ENCODE assay signal across 23 cellular contexts in genomic region chr12:27505124-27505523, GRCh38. TPM values are rescaled to one million over a fixed set of nuclear protein-coding genes. Genes with fewer than 3 reads are reported as not detected.
DNase-seq lines count a peak whose midpoint lies in the region; ATAC-seq and TF ChIP-seq lines count a peak whose summit lies in the region.
"Had no signal": no experiment of that assay in that cellular context is flagged by ENCODE, and none has a peak within 500 bp of the region (broad histone marks: within the 10 kb centered on the region; RNA-seq: fewer than 3 reads in every experiment).

No MANE protein-coding gene starts in this region.

- no peak for TF ChIP-seq CTCF in AG10803 (conservative IDR thresholded peaks at IDR 0.05; ENCODE audit: low read length)
- TF ChIP-seq CTCF in IMR-90 (conservative IDR thresholded peaks at IDR 0.05; ENCODE audit: low read depth, low read length) = no peak
- no peak for TF ChIP-seq CTCF in cardiac fibroblast (IDR thresholded peaks at IDR 0.05; ENCODE audit: low read depth, low read length)
- no peak for TF ChIP-seq CTCF in WERI-Rb-1 (IDR thresholded peaks at IDR 0.05; ENCODE audit: low read depth, low read length)

- peak overlapping the region; percentile 28; the same call in 1 of the 2 replicates for H3K23ac ChIP-seq in IMR-90 (ENCODE audit: low read depth, low read length)

- no peaks in the 10 kb centered on the region for H4K20me1 ChIP-seq in IMR-90 (ENCODE audit: insufficient read depth, low read length)

- 0 out of 2 replicates have a peak overlapping the region, but pooled peaks have one; percentile 21 for H2BK20ac ChIP-seq in IMR-90 (ENCODE audit: low read depth, low read length)

- CTCF ChIA-PET in IMR-90 (lab: Yijun Ruan, JAX) = no interaction called here

- H2AFZ ChIP-seq in IMR-90 (replicated peaks; ENCODE audit: low read length, poor library complexity) = peak overlapping the region; percentile 9
- H2AFZ ChIP-seq: hepatocyte, PC-9 had no signal

- POLR2A ChIA-PET in IMR-90 (lab: Charles Lee; ENCODE audit: unreplicated experiment) = interaction anchor here (1.3 kb wide), 1 partner anchor 18 kb away, joined by 7 read pairs; the partner anchor contains the start of gene PPFIBP1

- H2AK5ac ChIP-seq in IMR-90 (ENCODE audit: low read depth, low read length) = peak overlapping the region; percentile 44; the same call in 1 of the 2 replicates

- no peak overlapping the region for H2BK120ac ChIP-seq in IMR-90 (ENCODE audit: low read depth, low read length)

- intact Hi-C loops in IMR-90 (cut with micrococcal nuclease) = no loop called here

- WGBS in IMR-90 (ENCODE audit: extremely low coverage in 2 of 2, insufficient read length in 1 of 2), 2 experiments = no CpG with 5 or more reads among the region's 2 CpGs

- H3K79me1 ChIP-seq in IMR-90 (ENCODE audit: low read depth in 1 of 2, low read length in 2 of 2) = no peaks in the 10 kb centered on the region

- no peak overlapping the region; a peak in 1 of 4 replicates for H4K8ac ChIP-seq in IMR-90 (ENCODE audit: low read depth in 2 of 2, low read length in 2 of 2)

- H2AK9ac ChIP-seq in IMR-90 (replicated peaks; ENCODE audit: low read depth, low read length, poor library complexity) = peak overlapping the region; percentile 63

- TF ChIP-seq POLR2A in IMR-90 (IDR thresholded peaks at IDR 0.05; ENCODE audit: low read depth, low read length) = no peak

- BruUV-seq in IMR-90 (replicated peaks; lab: Mats Ljungman, UMichigan) = no TSS peak

- H3K36me3 ChIP-seq in IMR-90 (ENCODE audit: control insufficient read depth, insufficient read depth, low read length) = no peaks in the 10 kb centered on the region
- H3K36me3 ChIP-seq in WERI-Rb-1 = no peaks in the 10 kb centered on the region
- H3K36me3 ChIP-seq: breast epithelium, pancreas, sigmoid colon, tibial nerve had no signal

- H3K56ac ChIP-seq in IMR-90 (ENCODE audit: extremely low read depth, insufficient read depth, low read length) = no peak overlapping the region

- peaks cover 2% of the 10 kb centered on the region; the same call in 1 of the 2 replicates for H3K9me3 ChIP-seq in IMR-90 (ENCODE audit: control insufficient read depth, insufficient read depth, low read length)
- H3K9me3 ChIP-seq in WERI-Rb-1 (ENCODE audit: severe bottlenecking) = no peaks in the 10 kb centered on the region
- H3K9me3 ChIP-seq: breast epithelium, pancreas, sigmoid colon, tibial nerve had no signal

- no peak overlapping the region for H4K5ac ChIP-seq in IMR-90 (ENCODE audit: low read depth, low read length)

- H3K4me1 ChIP-seq in IMR-90 (ENCODE audit: control insufficient read depth, insufficient read depth, low read length) = peaks cover 6% of the 10 kb centered on the region
- H3K4me1 ChIP-seq: breast epithelium, pancreas, tibial nerve had no signal

- dilution Hi-C loops in IMR-90 (cut with HindIII; ENCODE audit: low sequenced_read_pairs, unreplicated experiment) = no loop called here

- peak; percentile 70 for ATAC-seq in IMR-90 (ENCODE audit: low read depth)
- no peak for ATAC-seq in HG02870 (IDR thresholded peaks at IDR 0.05; ENCODE audit: unreplicated experiment)
- ATAC-seq in HG02970 (IDR thresholded peaks at IDR 0.05; ENCODE audit: low FRiP score, unreplicated experiment) = no peak

- H3K4me3 ChIP-seq in AG10803 (ENCODE audit: low read length) = no peak overlapping the region
- no peak overlapping the region for H3K4me3 ChIP-seq in IMR-90 (ENCODE audit: insufficient read depth, low read depth, low read length)
- no peak overlapping the region for H3K4me3 ChIP-seq in cardiac fibroblast (replicated peaks in 1 of 2; ENCODE audit: low read depth in 2 of 2, low read length in 2 of 2)
- H3K4me3 ChIP-seq in WERI-Rb-1 (ENCODE audit: low read depth, low read length) = no peak overlapping the region
- H3K4me3 ChIP-seq: breast epithelium, hepatocyte, lung, pancreas, PC-9, sigmoid colon, tibial nerve had no signal

- H3K4me2 ChIP-seq in IMR-90 (ENCODE audit: low read depth, low read length) = peak overlapping the region; percentile 55; the same call in 1 of the 2 replicates
- H3K4me2 ChIP-seq: hepatocyte, PC-9 had no signal

- no peaks in the 10 kb centered on the region for H3K9me1 ChIP-seq in IMR-90 (ENCODE audit: insufficient read depth, low read length)

- H3K27me3 ChIP-seq in IMR-90 (ENCODE audit: control insufficient read depth, insufficient read depth, low read length) (no peaks in the 10 kb centered on the region), WERI-Rb-1 (ENCODE audit: insufficient read depth, low read depth, severe bottlenecking) (no peaks in the 10 kb centered on the region)
- H3K27me3 ChIP-seq: breast epithelium, hepatocyte, pancreas, sigmoid colon, tibial nerve had no signal

- peak overlapping the region; percentile 56 for H3K14ac ChIP-seq in IMR-90 (replicated peaks; ENCODE audit: low read depth, low read length)

- H2BK15ac ChIP-seq in IMR-90 (ENCODE audit: low read depth, low read length) = no peak overlapping the region

- no peak overlapping the region for H2BK5ac ChIP-seq in IMR-90 (ENCODE audit: low read depth, low read length, poor library complexity, severe bottlenecking)

- in situ Hi-C loops in IMR-90 (cut with MboI; ENCODE audit: low sequenced_read_pairs) = no loop called here

- no peak for TF ChIP-seq RAD21 in IMR-90 (IDR thresholded peaks at IDR 0.05; ENCODE audit: low read length)

- DNase-seq in AG10803 (ENCODE audit: low read depth) (peak; percentile 91), IMR-90 (peak; percentile 57), cardiac fibroblast (ENCODE audit: low read depth in 2 of 2) (peak; percentile 62 to 80), myocyte (ENCODE audit: low read depth) (peak; percentile 34), OCI-M2 (lab: John Stamatoyannopoulos, UW; ENCODE audit: unreplicated experiment) (no peak), WERI-Rb-1 (no peak)
- DNase-seq: H7; islet precursor cell; naive B cell; NCI-H82; pancreas; PC-9; SIG-M5; sigmoid colon; stimulated activated CD4-positive, alpha-beta T cell treated with anti-CD3 and anti-CD28 coated beads, Interleukin-1b, Interleukin-23, amount 100 ng/mL, for 48 hours; stimulated activated naive CD4-positive, alpha-beta T cell treated with Interleukin-2 at 50 U/mL for 16 hours had no signal

- no peak overlapping the region for H3K9ac ChIP-seq in IMR-90 (ENCODE audit: low read depth, low read length)

- H3K27ac ChIP-seq in IMR-90 (ENCODE audit: insufficient read depth, low read length) (no peak overlapping the region), WERI-Rb-1 (no peak overlapping the region)
- H3K27ac ChIP-seq: hepatocyte, pancreas, PC-9, tibial nerve had no signal

- H3K4ac ChIP-seq in IMR-90 (ENCODE audit: low read depth, low read length) = no peak overlapping the region

- no peak overlapping the region for H3K18ac ChIP-seq in IMR-90 (ENCODE audit: low read depth, low read length)

- no peak overlapping the region for H4K91ac ChIP-seq in IMR-90 (ENCODE audit: insufficient read depth, low read depth, low read length)

TF ChIP-seq in IMR-90, 13 proteins besides CTCF, POLR2A, EP300 and RAD21:
- TF ChIP-seq SMC3 (IDR thresholded peaks at IDR 0.05; ENCODE audit: low read depth, low read length) = no peak

RNA-seq across cellular contexts. Expression of gene PPFIBP1, which starts 18.9 kb away (rescaled TPM):
- total RNA-seq in IMR-90 (2012; rRNA removed) = 72.2 and 78.6 TPM in 2 replicates
- polyA plus RNA-seq in IMR-90 (2012; rRNA removed) = 27.5 and 30.4 TPM in 2 replicates
- polyA plus RNA-seq in IMR-90 (2012; cell fraction: cytosol; rRNA removed) = 6.9 and 9.1 TPM in 2 replicates
- 14.5 and 64.6 TPM in 2 replicates for polyA plus RNA-seq in IMR-90 (2012; cell fraction: nucleus; rRNA removed; ENCODE audit: low replicate concordance)
- 63.6 and 103 TPM in 2 replicates for total RNA-seq in myocyte
- polyA plus RNA-seq in myocyte (2012) = 66.2 TPM

RNA-seq across cellular contexts. Expression of gene SMCO2, which starts 58.6 kb away (rescaled TPM):
- total RNA-seq in IMR-90 (2012; rRNA removed) (not detected in 2 replicates), myocyte (not detected in 2 replicates)
- polyA plus RNA-seq in IMR-90 (2012; rRNA removed) = 0.19 and 0.33 TPM in 2 replicates
- 0.06 TPM in 1 of 2 replicates, not detected in the other for polyA plus RNA-seq in IMR-90 (2012; cell fraction: cytosol; rRNA removed)
- polyA plus RNA-seq in IMR-90 (2012; cell fraction: nucleus; rRNA removed; ENCODE audit: low replicate concordance) = 0.07 and 1.3 TPM in 2 replicates
- polyA plus RNA-seq in myocyte (2012) = 0.29 TPM
- total RNA-seq: breast epithelium, H7, hepatocyte, sigmoid colon, tibial nerve had no signal
- polyA plus RNA-seq: hepatocyte, IgD-negative memory B cell, pancreas had no signal

Comparison
In these comparisons a context has a peak if more than half of its experiments do, and no peak if none do; other contexts are left out.
1. DNase-seq: peak in AG10803 (single experiment), IMR-90 (single experiment), cardiac fibroblast (2 of 2) and myocyte (single experiment); none in OCI-M2 (single experiment) and WERI-Rb-1 (single experiment).